In genomic region chr7:86911703-86912102, GRCh38 we compare ENCODE assay signal across 14 cellular contexts.
DNase-seq lines count a peak whose midpoint lies in the region; ATAC-seq, FAIRE-seq and TF ChIP-seq lines count a peak whose summit lies in the region.
"Had no signal": no experiment of that assay in that cellular context is flagged by ENCODE, and none has a peak within 500 bp of the region (broad histone marks: within the 10 kb centered on the region; RNA-seq: fewer than 3 reads in every experiment).

No MANE protein-coding gene starts in this region.

- in situ Hi-C loops in SK-MEL-5 (cut with HindIII; ENCODE audit: low pct_unique_long_range_greater_than_20kb, low sequenced_read_pairs): no loop called here

- H3K27me3 ChIP-seq in GM06990 (replicated peaks; ENCODE audit: control insufficient read depth, insufficient read depth, low read length): no peaks in the 10 kb centered on the region
- H3K27me3 ChIP-seq: ascending aorta had no signal

- no peaks in the 10 kb centered on the region for H3K36me3 ChIP-seq in GM06990 (ENCODE audit: control insufficient read depth, insufficient read depth, low read length)
- H3K36me3 ChIP-seq: ascending aorta had no signal

- FAIRE-seq in islet of Langerhans (lab: Jason Lieb, UNC): peak; percentile 13
- FAIRE-seq: small intestine had no signal

- ATAC-seq in GM19463 (IDR thresholded peaks at IDR 0.05; ENCODE audit: unreplicated experiment): no peak
- ATAC-seq in GM18498 (IDR thresholded peaks at IDR 0.05; ENCODE audit: unreplicated experiment): no peak
- ATAC-seq: activated T-cell treated with anti-CD3 and anti-CD28 coated beads, Interleukin-2, amount 50 U/mL, for 72 hours had no signal

- TF ChIP-seq CTCF in GM06990 (IDR thresholded peaks at IDR 0.05; ENCODE audit: insufficient read depth, low read length, poor library complexity, severe bottlenecking): peak; percentile 29
- TF ChIP-seq CTCF in HFF-Myc (IDR thresholded peaks at IDR 0.05; ENCODE audit: low read depth, low read length, missing control alignments): peak; percentile 13

- H3K4me3 ChIP-seq in GM06990 (replicated peaks; ENCODE audit: low read depth, low read length): no peak overlapping the region
- no peak overlapping the region for H3K4me3 ChIP-seq in HFF-Myc (replicated peaks; ENCODE audit: low read depth, low read length)
- H3K4me3 ChIP-seq: ascending aorta had no signal

- DNase-seq in GM06990 (ENCODE audit: extremely low read depth, insufficient read length) (no peak), HFF-Myc (ENCODE audit: extremely low read depth, low read depth) (no peak), SK-MEL-5 (ENCODE audit: low read depth, low spot score) (peak; percentile 52), T-helper 9 cell (no peak)
- DNase-seq: activated CD4-positive, alpha-beta T cell treated with anti-CD3 and anti-CD28 coated beads for 4 hours; activated T-cell treated with anti-CD3 and anti-CD28 coated beads, Interleukin-2, amount 50 U/mL, for 72 hours; CD8-positive, alpha-beta memory T cell; NK-92 treated with Interleukin-12 subunit alpha and Interleukin-12 subunit beta, amount 100 ng/mL, for 24 hours; small intestine; substantia nigra had no signal
